In the genomic region with DNA sequence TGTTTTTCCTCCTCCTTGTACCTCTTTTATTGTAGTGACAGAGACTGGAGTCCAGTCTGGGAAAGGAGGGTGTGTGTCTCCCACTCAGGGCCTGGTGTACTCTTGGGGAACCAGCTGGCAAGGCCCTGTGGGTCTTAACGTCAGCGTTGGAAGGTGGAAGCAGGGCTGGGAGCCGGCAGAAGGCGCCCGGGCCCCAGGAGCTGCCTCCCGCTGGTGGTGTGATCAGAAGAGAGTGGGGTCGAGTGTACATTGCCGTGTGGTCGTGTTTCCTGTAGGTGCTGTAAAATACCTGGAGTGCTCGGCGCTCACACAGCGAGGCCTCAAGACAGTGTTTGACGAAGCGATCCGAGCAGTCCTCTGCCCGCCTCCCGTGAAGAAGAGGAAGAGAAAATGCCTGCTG, we compare ENCODE assay signal across 1 cellular context.
TF ChIP-seq lines count a peak whose summit lies in the region.

No MANE protein-coding gene starts in this region.

TF ChIP-seq in GM23338, 12 proteins besides CTCF, POLR2A, EP300 and RAD21:
- TF ChIP-seq, protein P1, sequence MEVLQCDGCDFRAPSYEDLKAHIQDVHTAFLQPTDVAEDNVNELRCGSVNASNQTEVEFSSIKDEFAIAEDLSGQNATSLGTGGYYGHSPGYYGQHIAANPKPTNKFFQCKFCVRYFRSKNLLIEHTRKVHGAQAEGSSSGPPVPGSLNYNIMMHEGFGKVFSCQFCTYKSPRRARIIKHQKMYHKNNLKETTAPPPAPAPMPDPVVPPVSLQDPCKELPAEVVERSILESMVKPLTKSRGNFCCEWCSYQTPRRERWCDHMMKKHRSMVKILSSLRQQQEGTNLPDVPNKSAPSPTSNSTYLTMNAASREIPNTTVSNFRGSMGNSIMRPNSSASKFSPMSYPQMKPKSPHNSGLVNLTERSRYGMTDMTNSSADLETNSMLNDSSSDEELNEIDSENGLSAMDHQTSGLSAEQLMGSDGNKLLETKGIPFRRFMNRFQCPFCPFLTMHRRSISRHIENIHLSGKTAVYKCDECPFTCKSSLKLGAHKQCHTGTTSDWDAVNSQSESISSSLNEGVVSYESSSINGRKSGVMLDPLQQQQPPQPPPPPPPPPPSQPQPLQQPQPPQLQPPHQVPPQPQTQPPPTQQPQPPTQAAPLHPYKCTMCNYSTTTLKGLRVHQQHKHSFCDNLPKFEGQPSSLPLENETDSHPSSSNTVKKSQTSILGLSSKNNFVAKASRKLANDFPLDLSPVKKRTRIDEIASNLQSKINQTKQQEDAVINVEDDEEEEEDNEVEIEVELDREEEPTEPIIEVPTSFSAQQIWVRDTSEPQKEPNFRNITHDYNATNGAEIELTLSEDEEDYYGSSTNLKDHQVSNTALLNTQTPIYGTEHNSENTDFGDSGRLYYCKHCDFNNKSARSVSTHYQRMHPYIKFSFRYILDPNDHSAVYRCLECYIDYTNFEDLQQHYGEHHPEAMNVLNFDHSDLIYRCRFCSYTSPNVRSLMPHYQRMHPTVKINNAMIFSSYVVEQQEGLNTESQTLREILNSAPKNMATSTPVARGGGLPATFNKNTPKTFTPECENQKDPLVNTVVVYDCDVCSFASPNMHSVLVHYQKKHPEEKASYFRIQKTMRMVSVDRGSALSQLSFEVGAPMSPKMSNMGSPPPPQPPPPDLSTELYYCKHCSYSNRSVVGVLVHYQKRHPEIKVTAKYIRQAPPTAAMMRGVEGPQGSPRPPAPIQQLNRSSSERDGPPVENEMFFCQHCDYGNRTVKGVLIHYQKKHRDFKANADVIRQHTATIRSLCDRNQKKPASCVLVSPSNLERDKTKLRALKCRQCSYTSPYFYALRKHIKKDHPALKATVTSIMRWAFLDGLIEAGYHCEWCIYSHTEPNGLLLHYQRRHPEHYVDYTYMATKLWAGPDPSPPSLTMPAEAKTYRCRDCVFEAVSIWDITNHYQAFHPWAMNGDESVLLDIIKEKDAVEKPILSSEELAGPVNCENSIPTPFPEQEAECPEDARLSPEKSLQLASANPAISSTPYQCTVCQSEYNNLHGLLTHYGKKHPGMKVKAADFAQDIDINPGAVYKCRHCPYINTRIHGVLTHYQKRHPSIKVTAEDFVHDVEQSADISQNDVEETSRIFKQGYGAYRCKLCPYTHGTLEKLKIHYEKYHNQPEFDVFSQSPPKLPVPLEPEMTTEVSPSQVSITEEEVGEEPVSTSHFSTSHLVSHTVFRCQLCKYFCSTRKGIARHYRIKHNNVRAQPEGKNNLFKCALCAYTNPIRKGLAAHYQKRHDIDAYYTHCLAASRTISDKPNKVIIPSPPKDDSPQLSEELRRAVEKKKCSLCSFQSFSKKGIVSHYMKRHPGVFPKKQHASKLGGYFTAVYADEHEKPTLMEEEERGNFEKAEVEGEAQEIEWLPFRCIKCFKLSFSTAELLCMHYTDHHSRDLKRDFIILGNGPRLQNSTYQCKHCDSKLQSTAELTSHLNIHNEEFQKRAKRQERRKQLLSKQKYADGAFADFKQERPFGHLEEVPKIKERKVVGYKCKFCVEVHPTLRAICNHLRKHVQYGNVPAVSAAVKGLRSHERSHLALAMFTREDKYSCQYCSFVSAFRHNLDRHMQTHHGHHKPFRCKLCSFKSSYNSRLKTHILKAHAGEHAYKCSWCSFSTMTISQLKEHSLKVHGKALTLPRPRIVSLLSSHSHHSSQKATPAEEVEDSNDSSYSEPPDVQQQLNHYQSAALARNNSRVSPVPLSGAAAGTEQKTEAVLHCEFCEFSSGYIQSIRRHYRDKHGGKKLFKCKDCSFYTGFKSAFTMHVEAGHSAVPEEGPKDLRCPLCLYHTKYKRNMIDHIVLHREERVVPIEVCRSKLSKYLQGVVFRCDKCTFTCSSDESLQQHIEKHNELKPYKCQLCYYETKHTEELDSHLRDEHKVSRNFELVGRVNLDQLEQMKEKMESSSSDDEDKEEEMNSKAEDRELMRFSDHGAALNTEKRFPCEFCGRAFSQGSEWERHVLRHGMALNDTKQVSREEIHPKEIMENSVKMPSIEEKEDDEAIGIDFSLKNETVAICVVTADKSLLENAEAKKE (CRISPR knock-in tag; IDR thresholded peaks at IDR 0.05): no peak
- no peak for TF ChIP-seq EZH2phosphoT487 (IDR thresholded peaks at IDR 0.05; ENCODE audit: unreplicated experiment)
